11 cellular contexts compared by ENCODE assay signal in genomic region chr1:193115629-193116227, GRCh38. TPM values are rescaled to one million over a fixed set of nuclear protein-coding genes. Genes with fewer than 3 reads are reported as not detected.
DNase-seq lines count a peak whose midpoint lies in the region; ATAC-seq and TF ChIP-seq lines count a peak whose summit lies in the region.
"Had no signal": no experiment of that assay in that cellular context is flagged by ENCODE, and none has a peak within 500 bp of the region (broad histone marks: within the 10 kb centered on the region; RNA-seq: fewer than 3 reads in every experiment).

No MANE protein-coding gene starts in this region.

- ATAC-seq in psoas muscle = peak; percentile 91 to 94 (median 91)
- ATAC-seq in GM19397 (IDR thresholded peaks at IDR 0.05; ENCODE audit: unreplicated experiment) = no peak
- ATAC-seq: activated CD8-positive, alpha-beta T cell treated with anti-CD3 and anti-CD28 coated beads, Interleukin-2, amount 10 ng/mL, durations not matched to agents 7 days and 5 days had no signal

- intact Hi-C loops in psoas muscle (cut with DNase I) = no loop called here

- H3K27me3 ChIP-seq in psoas muscle (ENCODE audit: insufficient read depth in 3 of 3, low read length in 2 of 3) (no peaks in the 10 kb centered on the region), HAP-1 (ENCODE audit: low read depth) (no peaks in the 10 kb centered on the region; the same call in 1 of the 2 replicates)

- POLR2A ChIA-PET in RWPE1 (lab: Yijun Ruan, JAX; ENCODE audit: low non-redundant PET) = no interaction called here

- CTCF ChIA-PET in RWPE1 (lab: Yijun Ruan, JAX) = no interaction called here

- H3K4me1 ChIP-seq in psoas muscle (peaks cover 23% of the 10 kb centered on the region), HAP-1 (peaks cover 20% of the 10 kb centered on the region)

- WGBS in psoas muscle, 3 donors = 18 to 30% (median 22%) methylated on average over 1 of the region's 1 CpG

- H3K36me3 ChIP-seq in psoas muscle (ENCODE audit: insufficient read depth in 1 of 2, low read depth in 1 of 2) (no peaks in the 10 kb centered on the region), HAP-1 (replicated peaks) (no peaks in the 10 kb centered on the region)

- TF ChIP-seq CTCF in RWPE1 (conservative IDR thresholded peaks at IDR 0.05; ENCODE audit: low read depth) (no peak), psoas muscle (IDR thresholded peaks at IDR 0.05) (no peak)

- DNase-seq in Daoy (ENCODE audit: low read depth) = peak; percentile 93
- peak; percentile 96 for DNase-seq in RWPE1 (ENCODE audit: low spot score)
- peak; percentile 97 for DNase-seq in fibroblast of peridontal ligament (ENCODE audit: extremely low read depth)
- no peak for DNase-seq in psoas muscle
- DNase-seq in erythroblast (lab: John Stamatoyannopoulos, UW) = no peak
- DNase-seq in effector CD8-positive, alpha-beta T cell (lab: John Stamatoyannopoulos, UW) = no peak
- no peak for DNase-seq in HAP-1 (ENCODE audit: low spot score in 2 of 2)
- DNase-seq: activated CD8-positive, alpha-beta T cell treated with anti-CD3 and anti-CD28 coated beads, Interleukin-2, amount 10 ng/mL, durations not matched to agents 7 days and 5 days; GF-D8 had no signal

- H3K4me3 ChIP-seq in psoas muscle (peak overlapping the region; percentile 55), HAP-1 (no peak overlapping the region)
- H3K4me3 ChIP-seq: skin epidermis had no signal

- no peaks in the 10 kb centered on the region for H3K9me3 ChIP-seq in psoas muscle
- H3K9me3 ChIP-seq in HAP-1 = no peaks in the 10 kb centered on the region

- H3K27ac ChIP-seq in RWPE1 (no peak overlapping the region), psoas muscle (peak overlapping the region; percentile 94)
- H3K27ac ChIP-seq: skin epidermis had no signal

- TF ChIP-seq POLR2A in erythroblast (IDR thresholded peaks at IDR 0.05; ENCODE audit: low read length) = no peak

- in situ Hi-C loops in HAP-1 (cut with MboI; ENCODE audit: low sequenced_read_pairs) = no loop called here

RNA-seq across cellular contexts. Expression of gene CDC73, which starts 6.1 kb away (rescaled TPM):
- 18.7 and 21.9 TPM in 2 replicates for total RNA-seq in Daoy (2014; rRNA removed; shearing (Covaris generic))
- 10 to 100 TPM; 24.9 to 30.1 (median 28.5) TPM for total RNA-seq in psoas muscle
- 10 to 100 TPM in 1 of 3 donors, 1 to 10 TPM in 2; 5.3 to 16.4 (median 8.3) TPM for polyA plus RNA-seq in psoas muscle

RNA-seq across cellular contexts. Expression of gene GLRX2, which starts 10.5 kb away (rescaled TPM):
- 33.9 and 40.3 TPM in 2 replicates for total RNA-seq in Daoy (2014; rRNA removed; shearing (Covaris generic))
- 10 to 100 TPM; 41.3 to 68.1 (median 54.7) TPM for total RNA-seq in psoas muscle
- 10 to 100 TPM; 48.1 to 97.9 (median 72.8) TPM for polyA plus RNA-seq in psoas muscle

RNA-seq across cellular contexts. Expression of gene RO60, which starts 56.3 kb away (rescaled TPM):
- total RNA-seq in Daoy (2014; rRNA removed; shearing (Covaris generic)) = 74.5 and 85.1 TPM in 2 replicates
- total RNA-seq in psoas muscle = 10 to 100 TPM; 35.1 to 44.3 (median 39.7) TPM
- 10 to 100 TPM in 1 of 3 donors, 1 to 10 TPM in 2; 6.6 to 29.7 (median 6.8) TPM for polyA plus RNA-seq in psoas muscle

RNA-seq across cellular contexts. Expression of gene UCHL5, which starts 56.6 kb away (rescaled TPM):
- 43.5 and 50.2 TPM in 2 replicates for total RNA-seq in Daoy (2014; rRNA removed; shearing (Covaris generic))
- 10 to 100 TPM; 28.3 to 43.3 (median 34.1) TPM for total RNA-seq in psoas muscle
- 10 to 100 TPM; 18.6 to 44.2 (median 25.1) TPM for polyA plus RNA-seq in psoas muscle

Comparison
In these comparisons a context has a peak if more than half of its experiments do, and no peak if none do; other contexts are left out.
1. DNase-seq: peak in Daoy (single experiment), RWPE1 (single experiment) and fibroblast of peridontal ligament (single experiment); none in psoas muscle (0 of 2), erythroblast (0 of 2), effector CD8-positive, alpha-beta T cell (single experiment) and HAP-1 (0 of 2).